ENCODE assay signal across 1 cellular context in the genomic region with DNA sequence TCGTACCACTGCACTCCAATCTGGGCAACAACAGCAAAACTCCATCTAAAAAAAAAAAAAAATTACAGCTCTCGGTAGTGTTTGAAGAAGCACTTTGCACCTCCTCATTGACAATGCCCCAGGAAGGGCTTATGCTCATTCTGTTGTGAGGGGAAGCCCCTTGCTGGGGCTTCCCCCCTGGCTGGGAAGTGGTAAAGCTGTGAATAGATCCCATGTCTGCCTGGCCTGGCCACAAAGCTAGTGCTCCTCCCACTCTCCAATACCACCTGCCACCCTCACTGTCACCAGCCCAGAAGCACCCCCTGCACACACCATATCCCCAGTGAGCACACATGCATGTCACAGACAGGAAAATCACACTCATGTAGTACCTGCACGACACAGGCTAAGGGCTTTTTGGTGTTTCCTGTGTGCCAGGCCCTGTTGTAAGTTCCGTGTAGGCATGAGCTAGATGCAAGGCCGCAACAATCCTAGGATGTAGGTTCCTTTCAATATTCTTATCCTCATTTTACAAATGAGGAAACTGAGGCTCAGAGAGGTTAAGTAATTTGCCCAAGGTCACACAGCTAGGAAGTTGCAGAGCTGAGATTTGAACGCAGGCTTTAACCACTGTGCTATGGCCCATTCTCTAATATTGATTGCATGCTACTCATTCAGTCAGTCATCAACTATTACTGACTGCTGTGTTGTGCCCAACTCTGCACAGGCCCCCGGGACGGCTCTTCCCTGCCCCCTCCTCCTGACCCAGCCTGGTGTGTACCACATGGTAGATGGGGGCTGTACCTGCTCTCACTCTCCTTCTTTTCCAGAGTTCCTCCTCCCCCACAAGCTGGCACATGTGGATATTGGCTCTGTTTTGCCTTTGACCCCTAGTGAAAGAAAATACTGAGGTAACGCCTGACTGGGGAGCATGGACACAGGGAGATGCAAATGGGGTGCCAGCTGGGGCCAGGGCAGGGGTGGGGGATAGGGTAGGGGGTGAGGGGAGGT.
TF ChIP-seq lines count a peak whose summit lies in the region.

No MANE protein-coding gene starts in this region.

TF ChIP-seq in HCT116, 20 proteins besides CTCF, POLR2A, EP300 and RAD21 (continued from another document):
- TF ChIP-seq, protein P1, sequence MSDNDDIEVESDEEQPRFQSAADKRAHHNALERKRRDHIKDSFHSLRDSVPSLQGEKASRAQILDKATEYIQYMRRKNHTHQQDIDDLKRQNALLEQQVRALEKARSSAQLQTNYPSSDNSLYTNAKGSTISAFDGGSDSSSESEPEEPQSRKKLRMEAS (IDR thresholded peaks at IDR 0.05) = no peak
- TF ChIP-seq CBX3 (IDR thresholded peaks at IDR 0.05; ENCODE audit: low read depth) (no peak), EZH2phosphoT487 (IDR thresholded peaks at IDR 0.05; ENCODE audit: borderline replicate concordance) (no peak), SIN3A (IDR thresholded peaks at IDR 0.05; ENCODE audit: low read depth) (no peak), ZFX (IDR thresholded peaks at IDR 0.05) (no peak), EZH2 (IDR thresholded peaks at IDR 0.05) (no peak), SP1 (IDR thresholded peaks at IDR 0.05; ENCODE audit: low read depth) (no peak), TCF7L2 (IDR thresholded peaks at IDR 0.05; ENCODE audit: borderline replicate concordance, extremely low read depth, insufficient read depth, insufficient read length) (no peak), YY1 (IDR thresholded peaks at IDR 0.05; ENCODE audit: extremely low read depth, insufficient replicate concordance, low read depth, low read length) (no peak), FOSL1 (IDR thresholded peaks at IDR 0.05; ENCODE audit: low read depth) (no peak)
- TF ChIP-seq, protein P2, sequence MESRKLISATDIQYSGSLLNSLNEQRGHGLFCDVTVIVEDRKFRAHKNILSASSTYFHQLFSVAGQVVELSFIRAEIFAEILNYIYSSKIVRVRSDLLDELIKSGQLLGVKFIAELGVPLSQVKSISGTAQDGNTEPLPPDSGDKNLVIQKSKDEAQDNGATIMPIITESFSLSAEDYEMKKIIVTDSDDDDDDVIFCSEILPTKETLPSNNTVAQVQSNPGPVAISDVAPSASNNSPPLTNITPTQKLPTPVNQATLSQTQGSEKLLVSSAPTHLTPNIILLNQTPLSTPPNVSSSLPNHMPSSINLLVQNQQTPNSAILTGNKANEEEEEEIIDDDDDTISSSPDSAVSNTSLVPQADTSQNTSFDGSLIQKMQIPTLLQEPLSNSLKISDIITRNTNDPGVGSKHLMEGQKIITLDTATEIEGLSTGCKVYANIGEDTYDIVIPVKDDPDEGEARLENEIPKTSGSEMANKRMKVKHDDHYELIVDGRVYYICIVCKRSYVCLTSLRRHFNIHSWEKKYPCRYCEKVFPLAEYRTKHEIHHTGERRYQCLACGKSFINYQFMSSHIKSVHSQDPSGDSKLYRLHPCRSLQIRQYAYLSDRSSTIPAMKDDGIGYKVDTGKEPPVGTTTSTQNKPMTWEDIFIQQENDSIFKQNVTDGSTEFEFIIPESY (IDR thresholded peaks at IDR 0.05; ENCODE audit: extremely low read depth, insufficient replicate concordance, low read length) = no peak
TF ChIP-seq in HCT116: peak in this region for 0.
